In the genomic region with DNA sequence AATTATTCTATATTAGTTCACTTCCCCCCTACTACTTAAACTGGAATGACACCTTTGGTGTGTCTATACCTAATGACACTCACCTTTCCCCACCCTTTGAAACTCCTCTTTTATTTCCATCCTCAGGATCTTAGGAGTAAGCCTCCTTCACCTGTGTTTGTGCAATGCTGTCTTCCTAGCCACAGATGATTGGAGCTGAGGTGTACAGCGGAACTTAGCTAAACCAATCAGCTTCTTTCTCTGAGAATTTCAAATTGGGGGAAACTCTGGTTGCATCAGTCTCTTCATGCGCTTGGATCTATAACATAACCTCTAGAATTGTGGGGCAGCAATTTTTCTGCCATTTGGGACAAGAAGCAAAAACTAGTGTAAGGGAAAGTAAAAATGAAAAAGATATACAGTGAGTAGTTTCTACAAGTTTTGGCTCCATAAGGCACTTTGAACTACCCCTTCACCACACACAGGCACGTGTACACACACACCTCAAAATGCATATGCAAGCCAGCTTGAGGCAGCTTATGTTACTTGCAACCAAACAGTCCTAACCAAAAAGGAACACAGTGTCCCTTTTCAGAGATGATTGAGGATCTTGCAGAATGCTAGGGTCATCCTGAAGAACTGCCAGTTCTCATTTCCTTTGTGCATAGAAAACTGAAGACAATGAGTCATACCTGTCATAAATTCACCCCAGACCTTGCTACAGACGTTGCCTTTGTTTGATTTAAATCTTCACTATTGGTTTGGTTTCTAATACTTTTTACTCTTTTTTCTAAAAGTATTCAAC, we compare ENCODE assay signal across 9 cellular contexts. TPM values are rescaled to one million over a fixed set of nuclear protein-coding genes. Genes with fewer than 3 reads are reported as not detected.
DNase-seq lines count a peak whose midpoint lies in the region; ATAC-seq and TF ChIP-seq lines count a peak whose summit lies in the region.
"Had no signal": no experiment of that assay in that cellular context is flagged by ENCODE, and none has a peak within 500 bp of the region (broad histone marks: within the 10 kb centered on the region; RNA-seq: fewer than 3 reads in every experiment).

No MANE protein-coding gene starts in this region.

- intact Hi-C loops in Calu3 (cut with micrococcal nuclease; ENCODE audit: unreplicated experiment): loop anchor here (2.0 kb wide), 1 partner anchor 289 kb away; a partner anchor contains a TSS

- peak overlapping the region; percentile 1 for H3K27ac Mint-ChIP-seq in Calu3 (ENCODE audit: unreplicated experiment)

- CTCF ChIA-PET in Calu3 (lab: Charles Lee): no interaction called here

- no peaks in the 10 kb centered on the region for H3K36me3 ChIP-seq in WERI-Rb-1
- H3K36me3 ChIP-seq: neutrophil had no signal

- H3K4me1 Mint-ChIP-seq in Calu3 (ENCODE audit: low read depth, unreplicated experiment): peaks cover 34% of the 10 kb centered on the region

- no peaks in the 10 kb centered on the region for H3K36me3 Mint-ChIP-seq in Calu3 (ENCODE audit: insufficient read depth, unreplicated experiment)

- peaks cover 5% of the 10 kb centered on the region for H3K9me3 ChIP-seq in WERI-Rb-1 (ENCODE audit: severe bottlenecking)
- H3K9me3 ChIP-seq: neutrophil had no signal

- H3K4me3 ChIP-seq in LNCaP clone FGC (ENCODE audit: low read depth, low read length): no peak overlapping the region
- H3K4me3 ChIP-seq in WERI-Rb-1 (ENCODE audit: low read depth, low read length): no peak overlapping the region

- H3K4me3 Mint-ChIP-seq in Calu3 (ENCODE audit: low read depth, unreplicated experiment): no peak overlapping the region

- no TSS peak for BruUV-seq in Calu3 (replicated peaks; lab: Mats Ljungman, UMichigan)

- no peaks in the 10 kb centered on the region for H3K9me3 Mint-ChIP-seq in Calu3 (ENCODE audit: low read depth, unreplicated experiment)

- no peak overlapping the region for H3K27ac ChIP-seq in WERI-Rb-1
- H3K27ac ChIP-seq: neutrophil had no signal

- no peak for DNase-seq in Calu3
- peak; percentile 77 for DNase-seq in LNCaP clone FGC (ENCODE audit: low read depth)
- DNase-seq in fibroblast of gingiva (ENCODE audit: low read depth): peak; percentile 92
- DNase-seq in stimulated activated CD4-positive, alpha-beta T cell treated with anti-CD3 and anti-CD28 coated beads, Interleukin-4, amount 100 ng/mL, for 24 hours: no peak
- DNase-seq in NCI-H2029 (lab: John Stamatoyannopoulos, UW): no peak
- DNase-seq in NCI-H146 treated with DMSO at 0.1 percent for 48 hours (lab: John Stamatoyannopoulos, UW; ENCODE audit: unreplicated experiment): no peak
- no peak for DNase-seq in WERI-Rb-1

- TF ChIP-seq CTCF in Calu3 (IDR thresholded peaks at IDR 0.05; ENCODE audit: unreplicated experiment): no peak
- TF ChIP-seq CTCF in LNCaP clone FGC (IDR thresholded peaks at IDR 0.05; ENCODE audit: control insufficient read depth, extremely low read depth, insufficient read depth): no peak
- no peak for TF ChIP-seq CTCF in WERI-Rb-1 (IDR thresholded peaks at IDR 0.05; ENCODE audit: low read depth, low read length)

- H3K27me3 Mint-ChIP-seq in Calu3 (ENCODE audit: unreplicated experiment): no peaks in the 10 kb centered on the region

- peak; percentile 84 for ATAC-seq in GM21529 (IDR thresholded peaks at IDR 0.05; ENCODE audit: unreplicated experiment)

- H3K27me3 ChIP-seq in WERI-Rb-1 (ENCODE audit: insufficient read depth, low read depth, severe bottlenecking): no peaks in the 10 kb centered on the region
- H3K27me3 ChIP-seq: neutrophil had no signal

RNA-seq across cellular contexts. Expression of a gene that starts 36.0 kb away (rescaled TPM):
- total RNA-seq in Calu3 (2022): 10.9 and 16.2 TPM in 2 replicates

Comparison
In these comparisons a context has a peak if more than half of its experiments do, and no peak if none do; other contexts are left out.
1. DNase-seq: peak in LNCaP clone FGC (single experiment) and fibroblast of gingiva (single experiment); none in Calu3 (single experiment), stimulated activated CD4-positive, alpha-beta T cell treated with anti-CD3 and anti-CD28 coated beads, Interleukin-4, amount 100 ng/mL, for 24 hours (single experiment), NCI-H2029 (single experiment), NCI-H146 treated with DMSO at 0.1 percent for 48 hours (single experiment) and WERI-Rb-1 (single experiment).